In genomic region chr2:221716434-221717303, GRCh38 we compare ENCODE assay signal across 14 cellular contexts.
A peak's percentile ranks its signal among the peaks of the same experiment; 100 is the strongest.
DNase-seq lines count a peak whose midpoint lies in the region; ATAC-seq, FAIRE-seq and TF ChIP-seq lines count a peak whose summit lies in the region.
"Had no signal": no experiment of that assay in that cellular context is flagged by ENCODE, and none has a peak within 500 bp of the region (broad histone marks: within the 10 kb centered on the region; RNA-seq: fewer than 3 reads in every experiment).

No MANE protein-coding gene starts in this region.

- ATAC-seq in Panc1, result peak; percentile 53; the same call in 1 of the 2 replicates
- ATAC-seq: K562; stimulated activated effector memory CD8-positive, alpha-beta T cell treated with anti-CD3 and anti-CD28 coated beads, Interleukin-12 subunit alpha, Interleukin-12 subunit beta, amount 100 ng/mL, for 72 hours had no signal

- POLR2A ChIA-PET in MCF 10A (lab: Yijun Ruan, JAX) (interaction anchor here (0.5 to 0.7 kb wide), 3 partner anchors 109 to 371 kb away, joined by 3 to 4 read pairs (median 3); no protein-coding TSS in a partner anchor), Panc1 (lab: Charles Lee) (no interaction called here)

- no peaks in the 10 kb centered on the region for H3K27me3 Mint-ChIP-seq in MCF 10A (ENCODE audit: insufficient read depth, unreplicated experiment)
- H3K27me3 Mint-ChIP-seq: activated CD4-positive, alpha-beta memory T cell treated with anti-CD3 and anti-CD28 coated beads, Interleukin-2, amount 10 ng/mL, durations not matched to agents 7 days and 5 days had no signal

- peaks cover 9% of the 10 kb centered on the region for H3K4me1 Mint-ChIP-seq in MCF 10A (ENCODE audit: insufficient read depth, unreplicated experiment)
- H3K4me1 Mint-ChIP-seq: activated CD4-positive, alpha-beta memory T cell treated with anti-CD3 and anti-CD28 coated beads, Interleukin-2, amount 10 ng/mL, durations not matched to agents 7 days and 5 days; stimulated activated effector memory CD8-positive, alpha-beta T cell treated with anti-CD3 and anti-CD28 coated beads, Interleukin-12 subunit alpha, Interleukin-12 subunit beta, amount 100 ng/mL, for 72 hours had no signal

- no peaks in the 10 kb centered on the region for H3K36me3 ChIP-seq in breast epithelium
- H3K36me3 ChIP-seq in Panc1 (ENCODE audit: control insufficient read depth, insufficient read depth, low read length), result no peaks in the 10 kb centered on the region
- H3K36me3 ChIP-seq: esophagus muscularis mucosa, Peyer's patch, prostate gland had no signal

- no peaks in the 10 kb centered on the region for H3K27me3 ChIP-seq in breast epithelium
- no peaks in the 10 kb centered on the region for H3K27me3 ChIP-seq in Panc1 (ENCODE audit: control insufficient read depth, insufficient read depth, low read length)
- H3K27me3 ChIP-seq: esophagus muscularis mucosa, Peyer's patch had no signal

- peaks cover 4% of the 10 kb centered on the region for H3K9me3 Mint-ChIP-seq in MCF 10A (ENCODE audit: unreplicated experiment)
- H3K9me3 Mint-ChIP-seq: activated CD4-positive, alpha-beta memory T cell treated with anti-CD3 and anti-CD28 coated beads, Interleukin-2, amount 10 ng/mL, durations not matched to agents 7 days and 5 days had no signal

- H3K4me3 ChIP-seq in breast epithelium (no peak overlapping the region), Panc1 (ENCODE audit: low read depth in 2 of 2, low read length in 2 of 2) (no peak overlapping the region), fibroblast of the aortic adventitia (ENCODE audit: low read depth, low read length) (no peak overlapping the region)
- H3K4me3 ChIP-seq: esophagus muscularis mucosa, K562, Peyer's patch, prostate gland had no signal

- intact Hi-C loops in MCF 10A (cut with micrococcal nuclease) (no loop called here), breast epithelium (cut with DNase I; ENCODE audit: low total_unique reads) (no loop called here), Panc1 (cut with micrococcal nuclease; ENCODE audit: unreplicated experiment) (no loop called here)

- in situ Hi-C loops in Panc1 (cut with HindIII; ENCODE audit: low pct_unique_long_range_greater_than_20kb, low sequenced_read_pairs), result no loop called here

- TF ChIP-seq CTCF in MCF 10A (IDR thresholded peaks at IDR 0.05; ENCODE audit: unreplicated experiment), result no peak
- TF ChIP-seq CTCF in breast epithelium (IDR thresholded peaks at IDR 0.05), result no peak
- no peak for TF ChIP-seq CTCF in Panc1 (IDR thresholded peaks at IDR 0.05)
- TF ChIP-seq CTCF in fibroblast of the aortic adventitia (IDR thresholded peaks at IDR 0.05; ENCODE audit: insufficient read depth, low read length), result no peak

- BruUV-seq in MCF 10A (replicated peaks; lab: Mats Ljungman, UMichigan), result no TSS peak
- BruUV-seq in Panc1 (replicated peaks; lab: Mats Ljungman, UMichigan), result no TSS peak

- H3K27ac Mint-ChIP-seq in MCF 10A (ENCODE audit: low read depth, unreplicated experiment), result peak overlapping the region; percentile 54
- H3K27ac Mint-ChIP-seq: activated CD4-positive, alpha-beta memory T cell treated with anti-CD3 and anti-CD28 coated beads, Interleukin-2, amount 10 ng/mL, durations not matched to agents 7 days and 5 days; stimulated activated effector memory CD8-positive, alpha-beta T cell treated with anti-CD3 and anti-CD28 coated beads, Interleukin-12 subunit alpha, Interleukin-12 subunit beta, amount 100 ng/mL, for 72 hours had no signal

- DNase-seq in MCF 10A (ENCODE audit: unreplicated experiment) (peak; percentile 63), breast epithelium (ENCODE audit: low spot score in 2 of 2) (no peak), Panc1 (ENCODE audit: low read depth, low spot score) (no peak), fibroblast of the aortic adventitia (ENCODE audit: low read depth) (peak; percentile 68), urothelium cell line (ENCODE audit: low spot score) (peak; percentile 46), substantia nigra (lab: John Stamatoyannopoulos, UW) (no peak), NCI-H510A (lab: John Stamatoyannopoulos, UW) (no peak), NCI-H2081 treated with DMSO at 0.1 percent for 48 hours (lab: John Stamatoyannopoulos, UW) (no peak)
- DNase-seq: activated CD4-positive, alpha-beta memory T cell treated with anti-CD3 and anti-CD28 coated beads, Interleukin-2, amount 10 ng/mL, durations not matched to agents 7 days and 5 days; Peyer's patch had no signal

- no peaks in the 10 kb centered on the region for H3K4me1 ChIP-seq in breast epithelium
- no peaks in the 10 kb centered on the region; the same call in 1 of the 2 replicates for H3K4me1 ChIP-seq in Panc1 (ENCODE audit: control insufficient read depth, insufficient read depth, low read length)
- H3K4me1 ChIP-seq: esophagus muscularis mucosa, Peyer's patch, prostate gland had no signal

- TF ChIP-seq POLR2A in breast epithelium (IDR thresholded peaks at IDR 0.05), result no peak

- H3K9me3 ChIP-seq in breast epithelium (no peaks in the 10 kb centered on the region), Panc1 (ENCODE audit: control insufficient read depth, insufficient read depth, low read depth, low read length) (no peaks in the 10 kb centered on the region)
- H3K9me3 ChIP-seq: esophagus muscularis mucosa, Peyer's patch, prostate gland had no signal

- H3K27ac ChIP-seq in breast epithelium (no peak overlapping the region), Panc1 (ENCODE audit: low read length) (no peak overlapping the region), substantia nigra (ENCODE audit: low read depth, low read length, poor library complexity, severe bottlenecking) (no peak overlapping the region)
- H3K27ac ChIP-seq: esophagus muscularis mucosa, Peyer's patch, prostate gland had no signal

- H3K36me3 Mint-ChIP-seq in MCF 10A (ENCODE audit: insufficient read depth, unreplicated experiment), result no peaks in the 10 kb centered on the region
- H3K36me3 Mint-ChIP-seq: stimulated activated effector memory CD8-positive, alpha-beta T cell treated with anti-CD3 and anti-CD28 coated beads, Interleukin-12 subunit alpha, Interleukin-12 subunit beta, amount 100 ng/mL, for 72 hours had no signal

- H3K4me3 Mint-ChIP-seq in MCF 10A (ENCODE audit: unreplicated experiment), result no peak overlapping the region
- H3K4me3 Mint-ChIP-seq: activated CD4-positive, alpha-beta memory T cell treated with anti-CD3 and anti-CD28 coated beads, Interleukin-2, amount 10 ng/mL, durations not matched to agents 7 days and 5 days; stimulated activated effector memory CD8-positive, alpha-beta T cell treated with anti-CD3 and anti-CD28 coated beads, Interleukin-12 subunit alpha, Interleukin-12 subunit beta, amount 100 ng/mL, for 72 hours had no signal

- no peak for FAIRE-seq in urothelium cell line (lab: Jason Lieb, UNC)
- FAIRE-seq: K562 had no signal

- CTCF ChIA-PET in MCF 10A (lab: Yijun Ruan, JAX), result interaction anchor here (0.6 kb wide), 1 partner anchor 47 kb away, joined by 4 read pairs; no protein-coding TSS in a partner anchor
- CTCF ChIA-PET in Panc1 (lab: Charles Lee), result no interaction called here

Comparison
In these comparisons a context has a peak if more than half of its experiments do, and no peak if none do; other contexts are left out.
1. DNase-seq: peak in MCF 10A (single experiment), fibroblast of the aortic adventitia (single experiment) and urothelium cell line (single experiment); none in breast epithelium (0 of 2), Panc1 (single experiment), substantia nigra (0 of 49), NCI-H510A (single experiment) and NCI-H2081 treated with DMSO at 0.1 percent for 48 hours (single experiment).